In genomic region chr9:130235558-130236435, GRCh38 we compare ENCODE assay signal across 1 cellular context.
TF ChIP-seq lines count a peak whose summit lies in the region.

No MANE protein-coding gene starts in this region.

TF ChIP-seq in GM23338, 12 proteins besides CTCF, POLR2A, EP300 and RAD21 (continued from another document):
- no peak for TF ChIP-seq ZNF462 (CRISPR knock-in tag; IDR thresholded peaks at IDR 0.05)
